ENCODE assay signal across 2 cellular contexts in genomic region chr17:36632916-36633846, GRCh38.
TF ChIP-seq lines count a peak whose summit lies in the region.

No MANE protein-coding gene starts in this region.

TF ChIP-seq in GM23338, 12 proteins besides CTCF, POLR2A, EP300 and RAD21:
- no peak for TF ChIP-seq CREB1 (CRISPR knock-in tag; IDR thresholded peaks at IDR 0.05; ENCODE audit: low read depth)
- TF ChIP-seq POLR2AphosphoS5 (IDR thresholded peaks at IDR 0.05; ENCODE audit: low read depth) = no peak
- TF ChIP-seq ZNF462 (CRISPR knock-in tag; IDR thresholded peaks at IDR 0.05) = no peak
- no peak for TF ChIP-seq ZNF331 (CRISPR knock-in tag; IDR thresholded peaks at IDR 0.05; ENCODE audit: low read depth)
- no peak for TF ChIP-seq EZH2phosphoT487 (IDR thresholded peaks at IDR 0.05; ENCODE audit: unreplicated experiment)
- TF ChIP-seq REST (IDR thresholded peaks at IDR 0.05; ENCODE audit: unreplicated experiment) = no peak
- no peak for TF ChIP-seq JUNB (IDR thresholded peaks at IDR 0.05; ENCODE audit: unreplicated experiment)
- no peak for TF ChIP-seq STAT1 (IDR thresholded peaks at IDR 0.05; ENCODE audit: unreplicated experiment)
- TF ChIP-seq ZNF114 (CRISPR knock-in tag; IDR thresholded peaks at IDR 0.05) = no peak
- TF ChIP-seq NANOG (IDR thresholded peaks at IDR 0.05; ENCODE audit: borderline replicate concordance) = no peak
- no peak for TF ChIP-seq EZH2 (IDR thresholded peaks at IDR 0.05; ENCODE audit: low read depth, unreplicated experiment)
- no peak; the same call in 1 of the 2 replicates for TF ChIP-seq ETS1 (IDR thresholded peaks at IDR 0.05)

TF ChIP-seq in K562, 482 proteins besides CTCF, POLR2A, EP300 and RAD21:
- TF ChIP-seq MAX (CRISPR knock-in tag; IDR thresholded peaks at IDR 0.05) (no peak), PHF20 (IDR thresholded peaks at IDR 0.05; ENCODE audit: partially characterized antibody) (no peak), PPARD (CRISPR knock-in tag; IDR thresholded peaks at IDR 0.05) (no peak), ZNF280B (CRISPR knock-in tag; IDR thresholded peaks at IDR 0.05) (no peak), CREB1 (IDR thresholded peaks at IDR 0.05) (no peak), CREB1 (CRISPR knock-in tag; IDR thresholded peaks at IDR 0.05) (no peak), ZNF512 (tag; IDR thresholded peaks at IDR 0.05) (peak; percentile 79), ZNF707 (CRISPR knock-in tag; conservative IDR thresholded peaks at IDR 0.05) (no peak), SUPT5H (IDR thresholded peaks at IDR 0.05) (no peak), RHOXF2B (CRISPR knock-in tag; conservative IDR thresholded peaks at IDR 0.05) (no peak), MAFF (IDR thresholded peaks at IDR 0.05; ENCODE audit: low read length) (no peak), EWSR1 (IDR thresholded peaks at IDR 0.05; ENCODE audit: borderline replicate concordance, low read depth, partially characterized antibody) (no peak), RBM39 (optimal IDR thresholded peaks at IDR 0.05; ENCODE audit: low read depth, low read length) (no peak), HBP1 (CRISPR knock-in tag; IDR thresholded peaks at IDR 0.05) (0 out of 2 replicates have a peak, but pooled peaks have one; percentile 42), NR2C2 (CRISPR knock-in tag; IDR thresholded peaks at IDR 0.05) (no peak), NR2C2 (tag; IDR thresholded peaks at IDR 0.05) (no peak), CHD7 (IDR thresholded peaks at IDR 0.05; ENCODE audit: low read depth, low read length) (no peak), TFAP4 (CRISPR knock-in tag; IDR thresholded peaks at IDR 0.05; ENCODE audit: borderline replicate concordance) (no peak), SRSF9 (IDR thresholded peaks at IDR 0.05; ENCODE audit: borderline replicate concordance, low read depth, low read length) (no peak)
